8 cellular contexts compared by ENCODE assay signal in genomic region chr22:38455530-38456271, GRCh38. TPM values are rescaled to one million over a fixed set of nuclear protein-coding genes. Genes with fewer than 3 reads are reported as not detected.
DNase-seq lines count a peak whose midpoint lies in the region; ATAC-seq and TF ChIP-seq lines count a peak whose summit lies in the region.

No MANE protein-coding gene starts in this region.

- peak overlapping the region; percentile 24 to 63 (median 37) for H3K4me3 ChIP-seq in tibial nerve

- TF ChIP-seq POLR2A in tibial nerve (IDR thresholded peaks at IDR 0.05): no peak

- H3K27ac ChIP-seq in tibial nerve (peak overlapping the region in 1 of 4 donors; percentile 7), foreskin keratinocyte (no peak overlapping the region)

- peaks cover 43% of the 10 kb centered on the region for H3K27me3 Mint-ChIP-seq in activated naive CD8-positive, alpha-beta T cell
- peaks cover 71% of the 10 kb centered on the region for H3K27me3 Mint-ChIP-seq in activated naive CD8-positive, alpha-beta T cell treated with anti-CD3 and anti-CD28 coated beads, Interleukin-2, amount 50 U/mL, for 24 hours
- peaks cover 32 to 48% (median 36%) of the 10 kb centered on the region in 3 donors for H3K27me3 Mint-ChIP-seq in immature natural killer cell (ENCODE audit: low read depth in 3 of 3)

- no peak overlapping the region for H3K27ac Mint-ChIP-seq in activated naive CD8-positive, alpha-beta T cell
- no peak overlapping the region for H3K27ac Mint-ChIP-seq in activated naive CD8-positive, alpha-beta T cell treated with anti-CD3 and anti-CD28 coated beads, Interleukin-2, amount 50 U/mL, for 24 hours
- H3K27ac Mint-ChIP-seq in immature natural killer cell: no peak overlapping the region

- WGBS in tibial nerve, 2 donors: 1 to 3% methylated on average over 25 to 52 of the region's 90 CpGs

- no peaks in the 10 kb centered on the region for H3K9me3 ChIP-seq in tibial nerve

- no peaks in the 10 kb centered on the region for H3K9me3 Mint-ChIP-seq in activated naive CD8-positive, alpha-beta T cell (ENCODE audit: low read depth)
- no peaks in the 10 kb centered on the region for H3K9me3 Mint-ChIP-seq in activated naive CD8-positive, alpha-beta T cell treated with anti-CD3 and anti-CD28 coated beads, Interleukin-2, amount 50 U/mL, for 24 hours
- no peaks in the 10 kb centered on the region for H3K9me3 Mint-ChIP-seq in immature natural killer cell

- peaks cover 13% of the 10 kb centered on the region for H3K4me1 Mint-ChIP-seq in activated naive CD8-positive, alpha-beta T cell (ENCODE audit: low read depth)
- H3K4me1 Mint-ChIP-seq in activated naive CD8-positive, alpha-beta T cell treated with anti-CD3 and anti-CD28 coated beads, Interleukin-2, amount 50 U/mL, for 24 hours: peaks cover 9% of the 10 kb centered on the region
- peaks cover 0 to 12% of the 10 kb centered on the region in 2 donors for H3K4me1 Mint-ChIP-seq in immature natural killer cell

- H3K36me3 ChIP-seq in tibial nerve: no peaks in the 10 kb centered on the region

- TF ChIP-seq CTCF in tibial nerve (IDR thresholded peaks at IDR 0.05) (no peak), foreskin keratinocyte (conservative IDR thresholded peaks at IDR 0.05) (no peak)

- H3K4me1 ChIP-seq in tibial nerve (peaks cover 0 to 29% (median 6%) of the 10 kb centered on the region in 4 donors), foreskin keratinocyte (peaks cover 7% of the 10 kb centered on the region)

- H3K36me3 Mint-ChIP-seq in activated naive CD8-positive, alpha-beta T cell: no peaks in the 10 kb centered on the region
- H3K36me3 Mint-ChIP-seq in activated naive CD8-positive, alpha-beta T cell treated with anti-CD3 and anti-CD28 coated beads, Interleukin-2, amount 50 U/mL, for 24 hours (ENCODE audit: low read depth): no peaks in the 10 kb centered on the region
- H3K36me3 Mint-ChIP-seq in immature natural killer cell: no peaks in the 10 kb centered on the region

- H3K27me3 ChIP-seq in tibial nerve (peaks cover 5 to 68% of the 10 kb centered on the region in 2 donors), foreskin keratinocyte (peaks cover 93% of the 10 kb centered on the region)

- peak overlapping the region; percentile 56 for H3K4me3 Mint-ChIP-seq in activated naive CD8-positive, alpha-beta T cell
- no peak overlapping the region for H3K4me3 Mint-ChIP-seq in activated naive CD8-positive, alpha-beta T cell treated with anti-CD3 and anti-CD28 coated beads, Interleukin-2, amount 50 U/mL, for 24 hours
- peak overlapping the region in 4 of 5 donors; percentile 23 to 44 (median 44) for H3K4me3 Mint-ChIP-seq in immature natural killer cell

- TF ChIP-seq EP300 in tibial nerve (IDR thresholded peaks at IDR 0.05): no peak

- ATAC-seq in activated naive CD8-positive, alpha-beta T cell treated with anti-CD3 and anti-CD28 coated beads, Interleukin-2, amount 50 U/mL, for 24 hours: no peak
- ATAC-seq in HG03469 (IDR thresholded peaks at IDR 0.05; ENCODE audit: unreplicated experiment): no peak
- no peak for ATAC-seq in foreskin keratinocyte

- no peak for DNase-seq in activated naive CD8-positive, alpha-beta T cell treated with anti-CD3 and anti-CD28 coated beads, Interleukin-2, amount 50 U/mL, for 24 hours
- peak; percentile 25 for DNase-seq in activated naive CD4-positive, alpha-beta T cell treated with anti-CD3 and anti-CD28 coated beads, Interleukin-2, amount 50 U/mL, for 16 hours
- DNase-seq in immature natural killer cell (no peak), tibial nerve (ENCODE audit: low spot score in 2 of 2) (no peak), EL (no peak), foreskin keratinocyte (no peak)

RNA-seq across cellular contexts. Expression of gene KCNJ4, which starts 0.7 kb away (rescaled TPM):
- not detected for polyA plus RNA-seq in immature natural killer cell
- 1 to 10 TPM in 3 of 4 donors, under 1 TPM in 1; 0.63 to 1.6 (median 1.1) TPM for total RNA-seq in tibial nerve
- 0.07 TPM in 1 of 2 replicates, not detected in the other for total RNA-seq in foreskin keratinocyte
- 0.02 TPM in 1 of 2 replicates, not detected in the other for polyA plus RNA-seq in foreskin keratinocyte

RNA-seq across cellular contexts. Expression of gene KDELR3, which starts 12.2 kb away (rescaled TPM):
- polyA plus RNA-seq in immature natural killer cell: under 1 TPM in 1 of 3 donors, not detected in 2; 0.56 TPM
- total RNA-seq in tibial nerve: 10 to 100 TPM in 3 of 4 donors, 1 to 10 TPM in 1; 6.1 to 18.0 (median 10.6) TPM
- total RNA-seq in foreskin keratinocyte: 6.7 and 15.4 TPM in 2 replicates
- polyA plus RNA-seq in foreskin keratinocyte: 7.5 and 14.5 TPM in 2 replicates

RNA-seq across cellular contexts. Expression of gene DDX17, which starts 50.4 kb away (rescaled TPM):
- 10 to 100 TPM; 25.9 to 59.1 (median 26.9) TPM for polyA plus RNA-seq in immature natural killer cell
- 100 to 1,000 TPM; 734 to 934 (median 864) TPM for total RNA-seq in tibial nerve
- total RNA-seq in foreskin keratinocyte: 169 and 187 TPM in 2 replicates
- polyA plus RNA-seq in foreskin keratinocyte: 43.7 and 51.8 TPM in 2 replicates
